ENCODE assay signal across 8 cellular contexts in the genomic region with DNA sequence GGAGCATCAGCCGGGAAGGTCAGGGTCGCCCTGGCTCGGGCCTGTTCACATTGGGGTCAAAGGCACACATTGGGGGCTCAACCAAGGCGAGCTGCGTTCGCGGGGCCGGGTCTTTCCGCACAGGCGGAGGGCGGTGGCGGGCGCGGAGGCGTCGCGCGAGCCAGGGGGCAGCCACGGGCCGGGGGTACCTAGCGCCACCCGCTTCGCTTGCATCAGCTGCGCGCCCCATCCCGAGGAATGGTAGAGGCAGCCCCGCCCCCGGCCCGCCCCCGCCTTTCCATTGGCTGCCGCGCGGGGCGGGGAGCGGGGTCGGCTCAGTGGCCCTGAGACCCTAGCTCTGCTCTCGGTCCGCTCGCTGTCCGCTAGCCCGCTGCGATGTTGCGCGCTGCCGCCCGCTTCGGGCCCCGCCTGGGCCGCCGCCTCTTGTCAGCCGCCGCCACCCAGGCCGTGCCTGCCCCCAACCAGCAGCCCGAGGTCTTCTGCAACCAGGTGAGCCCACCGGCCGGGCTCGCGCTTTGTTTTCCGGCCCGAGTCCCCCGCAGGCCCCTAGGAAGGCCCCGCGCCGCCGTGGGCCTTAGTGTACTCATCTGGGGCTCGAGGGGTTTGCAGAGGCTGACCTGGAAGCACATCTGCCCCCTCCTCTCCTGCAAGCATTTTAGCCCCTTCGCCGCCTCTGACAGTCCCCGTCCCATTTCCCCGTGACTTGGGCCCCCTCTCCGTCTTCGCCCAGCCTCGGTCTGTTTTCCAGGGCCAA. TPM values are rescaled to one million over a fixed set of nuclear protein-coding genes. Genes with fewer than 3 reads are reported as not detected.
DNase-seq lines count a peak whose midpoint lies in the region; ATAC-seq and TF ChIP-seq lines count a peak whose summit lies in the region.

A gene (plus strand): TSS at position 326 of the 754 bp plus-strand sequence. CDS start 50 bp downstream, at position 376.

- peak within 1 kb of the TSS; percentile 73 for H3K4me3 Mint-ChIP-seq in activated CD8-positive, alpha-beta T cell treated with anti-CD3 and anti-CD28 coated beads for 36 hours

- in situ Hi-C loops in ACHN (cut with HindIII; ENCODE audit: low pct_ligation_motif_present, low pct_unique_long_range_greater_than_20kb, low sequenced_read_pairs), result no loop called here
- in situ Hi-C loops in endometrial microvascular endothelial cells (cut with HindIII; ENCODE audit: inconsistent ontology term, low pct_unique_long_range_greater_than_20kb, low sequenced_read_pairs), result no loop called here

- peak within 1 kb of the TSS; percentile 88 to 93 for H3K18ac ChIP-seq in mesenchymal stem cell (ENCODE audit: low read depth in 1 of 2, low read length in 2 of 2)

- H2AK5ac ChIP-seq in mesenchymal stem cell (ENCODE audit: low read length, severe bottlenecking), result no peak within 1 kb of the TSS

- peak within 1 kb of the TSS; percentile 40 for H2BK5ac ChIP-seq in mesenchymal stem cell (ENCODE audit: low read depth, low read length, poor library complexity, severe bottlenecking)

- H3K79me1 ChIP-seq in mesenchymal stem cell (replicated peaks; ENCODE audit: low read length, poor library complexity, severe bottlenecking), result peaks cover 4% of the 10 kb centered on the region

- H3K23ac ChIP-seq in mesenchymal stem cell (ENCODE audit: low read length in 2 of 2), result peak within 1 kb of the TSS in 1 of 2 experiments; percentile 73

- peaks cover 12% of the 10 kb centered on the region for H3K4me1 Mint-ChIP-seq in activated CD8-positive, alpha-beta T cell treated with anti-CD3 and anti-CD28 coated beads for 36 hours (ENCODE audit: low read depth)

- no peaks in the 10 kb centered on the region for H3K36me3 Mint-ChIP-seq in activated CD8-positive, alpha-beta T cell treated with anti-CD3 and anti-CD28 coated beads for 36 hours (ENCODE audit: low read depth)

- H3K27me3 Mint-ChIP-seq in activated CD8-positive, alpha-beta T cell treated with anti-CD3 and anti-CD28 coated beads for 36 hours, result peaks cover 23% of the 10 kb centered on the region

- no peaks in the 10 kb centered on the region for H3K9me3 Mint-ChIP-seq in activated CD8-positive, alpha-beta T cell treated with anti-CD3 and anti-CD28 coated beads for 36 hours

- CTCF ChIA-PET in activated CD8-positive, alpha-beta T cell treated with anti-CD3 and anti-CD28 coated beads for 36 hours (lab: Charles Lee), result no interaction called here

- H2BK12ac ChIP-seq in mesenchymal stem cell (ENCODE audit: low read length in 2 of 2), result peak within 1 kb of the TSS; percentile 20 to 82

- peak within 1 kb of the TSS; percentile 90 for H2BK15ac ChIP-seq in mesenchymal stem cell (ENCODE audit: low read depth, poor library complexity, severe bottlenecking)

- peaks cover 16 to 42% of the 10 kb centered on the region in 2 experiments for H3K27me3 ChIP-seq in mesenchymal stem cell (ENCODE audit: control insufficient read depth in 1 of 2, insufficient read depth in 1 of 2, low read length in 2 of 2)

- H2BK120ac ChIP-seq in mesenchymal stem cell (ENCODE audit: low read depth, low read length), result peak within 1 kb of the TSS; percentile 67

- H3K4ac ChIP-seq in mesenchymal stem cell (ENCODE audit: low read depth in 1 of 2, low read length in 2 of 2), result peak within 1 kb of the TSS; percentile 46 to 81

- H3K9ac ChIP-seq in mesenchymal stem cell (ENCODE audit: low read length), result peak within 1 kb of the TSS; percentile 84

- TF ChIP-seq CTCF in activated CD8-positive, alpha-beta T cell treated with anti-CD3 and anti-CD28 coated beads for 36 hours (IDR thresholded peaks at IDR 0.05), result no peak

- ATAC-seq in GM18907 (IDR thresholded peaks at IDR 0.05; ENCODE audit: unreplicated experiment) (peak; percentile 48), GM19397 (IDR thresholded peaks at IDR 0.05; ENCODE audit: unreplicated experiment) (no peak)
- peak; percentile 70 for ATAC-seq in activated CD8-positive, alpha-beta T cell treated with anti-CD3 and anti-CD28 coated beads for 36 hours

- peak within 1 kb of the TSS; percentile 70 to 83 for H3K4me3 ChIP-seq in mesenchymal stem cell (ENCODE audit: insufficient read depth in 1 of 2, low read depth in 1 of 2, low read length in 2 of 2)

- peak within 1 kb of the TSS; percentile 87 for H2AFZ ChIP-seq in mesenchymal stem cell (ENCODE audit: low read depth, low read length)

- H3K27ac ChIP-seq in mesenchymal stem cell (ENCODE audit: low read length, poor library complexity, severe bottlenecking), result no peak within 1 kb of the TSS

- peak within 1 kb of the TSS in 1 of 2 experiments; percentile 87 for H3K14ac ChIP-seq in mesenchymal stem cell (ENCODE audit: low read length in 2 of 2)

- under 1% methylated on average over 68 of the region's 73 CpGs for WGBS in mesenchymal stem cell

- peak within 1 kb of the TSS; percentile 93 for H4K91ac ChIP-seq in mesenchymal stem cell (ENCODE audit: low read length)

- H3K27ac Mint-ChIP-seq in activated CD8-positive, alpha-beta T cell treated with anti-CD3 and anti-CD28 coated beads for 36 hours, result peak within 1 kb of the TSS; percentile 35

- H4K8ac ChIP-seq in mesenchymal stem cell (ENCODE audit: low read length), result peak within 1 kb of the TSS; percentile 92

- DNase-seq in ACHN, result peak; percentile 62
- peak; percentile 87 for DNase-seq in NCI-H1105 (lab: John Stamatoyannopoulos, UW)
- DNase-seq in activated CD8-positive, alpha-beta T cell treated with anti-CD3 and anti-CD28 coated beads for 36 hours, result peak; percentile 41
- DNase-seq in mesenchymal stem cell, result peak; percentile 75
- peak; percentile 20 for DNase-seq in stimulated activated CD8-positive, alpha-beta memory T cell treated with anti-CD3 and anti-CD28 coated beads, Interleukin-4, amount 100 ng/mL, for 24 hours (ENCODE audit: low read depth)

- POLR2A ChIA-PET in activated CD8-positive, alpha-beta T cell treated with anti-CD3 and anti-CD28 coated beads for 36 hours (lab: Charles Lee), result no interaction called here

- no peaks in the 10 kb centered on the region for H3K36me3 ChIP-seq in mesenchymal stem cell (ENCODE audit: control insufficient read depth in 1 of 2, insufficient read depth in 2 of 2, low read depth in 1 of 2, low read length in 2 of 2)

- H3K9me3 ChIP-seq in mesenchymal stem cell (ENCODE audit: control insufficient read depth, low read length), result no peaks in the 10 kb centered on the region

- peaks cover 13% of the 10 kb centered on the region for H3K4me1 ChIP-seq in mesenchymal stem cell (ENCODE audit: control insufficient read depth, insufficient read depth, low read depth, low read length)

- intact Hi-C loops in activated CD8-positive, alpha-beta T cell treated with anti-CD3 and anti-CD28 coated beads for 36 hours (cut with micrococcal nuclease), result no loop called here

- peak within 1 kb of the TSS; percentile 99 for H3K4me2 ChIP-seq in mesenchymal stem cell (ENCODE audit: low read length, poor library complexity, severe bottlenecking)

RNA-seq across cellular contexts. Expression of the gene that starts here (rescaled TPM):
- total RNA-seq in activated CD8-positive, alpha-beta T cell treated with anti-CD3 and anti-CD28 coated beads for 36 hours, result 1 to 10 TPM; 3.2 to 3.8 TPM
- 52.8 TPM for total RNA-seq in endometrial microvascular endothelial cells (ENCODE audit: inconsistent ontology term)
- polyA plus RNA-seq in mesenchymal stem cell (2013, experiment 1 of 2), result 54.3 TPM
- 52.7 TPM for polyA plus RNA-seq in mesenchymal stem cell (2013, experiment 2 of 2)

Comparison
In these comparisons a context has a peak if more than half of its experiments do, and no peak if none do; other contexts are left out.
1. RNA of the gene that starts here (total RNA-seq): 52.8 TPM in endometrial microvascular endothelial cells (single experiment); 3.2 to 3.8 TPM in activated CD8-positive, alpha-beta T cell treated with anti-CD3 and anti-CD28 coated beads for 36 hours; every median in the first group is over 10 times any median in the second.
2. DNase-seq: peak in every context shown above with its lines; median percentile 87 in NCI-H1105; 75 in mesenchymal stem cell; 62 in ACHN; 41 in activated CD8-positive, alpha-beta T cell treated with anti-CD3 and anti-CD28 coated beads for 36 hours; 20 in stimulated activated CD8-positive, alpha-beta memory T cell treated with anti-CD3 and anti-CD28 coated beads, Interleukin-4, amount 100 ng/mL, for 24 hours.